16 cellular contexts compared by ENCODE assay signal in the genomic region with DNA sequence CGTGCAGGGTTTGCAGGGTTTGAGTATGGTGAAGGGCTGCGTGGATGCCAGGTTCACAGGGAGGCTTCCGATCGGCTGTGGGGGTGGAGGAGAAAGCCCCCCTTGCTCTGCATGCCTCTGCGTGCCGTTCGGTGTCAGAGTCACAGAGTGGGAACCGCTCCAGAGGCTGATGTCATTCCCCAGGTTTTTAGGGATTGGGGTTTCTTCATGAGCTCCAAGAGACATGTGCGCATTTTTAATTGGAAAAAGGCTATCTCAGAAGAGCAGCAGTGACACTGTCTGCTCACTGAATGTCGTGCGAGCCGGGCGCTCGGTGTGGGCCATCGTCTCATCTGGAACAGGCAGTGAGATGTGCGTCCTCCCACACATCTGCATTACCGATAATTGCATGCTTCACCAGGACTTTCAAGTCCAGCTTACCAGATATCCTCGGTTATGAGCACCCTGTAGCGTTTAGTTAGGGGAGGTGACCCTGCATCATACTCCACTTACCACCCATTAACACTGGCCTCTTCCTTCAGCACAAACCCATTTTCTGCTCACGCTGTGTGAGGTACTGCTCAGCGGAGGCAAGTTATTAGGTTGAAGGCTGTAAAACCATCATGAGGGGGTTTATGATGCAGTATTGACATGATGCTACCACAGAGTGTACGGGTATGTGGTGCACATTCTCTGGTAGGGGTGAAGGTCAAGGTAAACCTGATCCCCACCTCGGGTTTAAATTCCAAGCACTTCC. TPM values are rescaled to one million over a fixed set of nuclear protein-coding genes. Genes with fewer than 3 reads are reported as not detected.
A peak's percentile ranks its signal among the peaks of the same experiment; 100 is the strongest.
DNase-seq lines count a peak whose midpoint lies in the region; ATAC-seq and TF ChIP-seq lines count a peak whose summit lies in the region.
"Had no signal": no experiment of that assay in that cellular context is flagged by ENCODE, and none has a peak within 500 bp of the region (broad histone marks: within the 10 kb centered on the region; RNA-seq: fewer than 3 reads in every experiment).

No MANE protein-coding gene starts in this region.

- H3K4me3 ChIP-seq in PC-3 (ENCODE audit: low read length), result peak overlapping the region; percentile 66; the same call in 1 of the 2 replicates

- no peaks in the 10 kb centered on the region for H3K9me3 ChIP-seq in PC-3 (ENCODE audit: low read length)
- H3K9me3 ChIP-seq: prostate gland had no signal

- H3F3A ChIP-seq in PC-3 (ENCODE audit: low read length, unreplicated experiment), result no peaks in the 10 kb centered on the region

- no TSS peak for BruUV-seq in PC-3 (replicated peaks; lab: Mats Ljungman, UMichigan)

- no peaks in the 10 kb centered on the region for H3K36me3 ChIP-seq in PC-3 (ENCODE audit: low read depth, low read length)
- H3K36me3 ChIP-seq: prostate gland had no signal

- no peak overlapping the region for H2AFZ ChIP-seq in PC-3 (ENCODE audit: low read length)

- DNase-seq in activated T-cell treated with anti-CD3 and anti-CD28 coated beads, Interleukin-2, amount 50 U/mL, for 72 hours, result no peak
- DNase-seq in activated T-cell treated with anti-CD3 and anti-CD28 coated beads, Interleukin-2, amount 50 U/mL, for 4 hours, result no peak
- no peak for DNase-seq in PC-3
- DNase-seq in head of caudate nucleus, result peak in 22 of 42 donors; percentile 22 to 73 (median 46)
- DNase-seq in retina, result peak; percentile 23
- DNase-seq in erythroblast (lab: John Stamatoyannopoulos, UW), result no peak
- DNase-seq in HPDE6-E6E7 (ENCODE audit: extremely low spot score), result no peak
- DNase-seq: activated CD8-positive, alpha-beta memory T cell treated with anti-CD3 and anti-CD28 coated beads for 24 hours; activated naive CD4-positive, alpha-beta T cell treated with anti-CD3 and anti-CD28 coated beads, Interleukin-2, amount 10 ng/mL, durations not matched to agents 7 days and 5 days; DMS 273 treated with DMSO at 0.1 percent for 48 hours; NCI-H1092 treated with DMSO at 0.1 percent for 48 hours had no signal

- H3K36me3 Mint-ChIP-seq in activated T-cell treated with anti-CD3 and anti-CD28 coated beads, Interleukin-2, amount 50 U/mL, for 72 hours (ENCODE audit: insufficient read depth in 2 of 2), result peaks cover 1 to 3% of the 10 kb centered on the region in 2 donors
- peaks cover 3% of the 10 kb centered on the region for H3K36me3 Mint-ChIP-seq in activated T-cell treated with anti-CD3 and anti-CD28 coated beads, Interleukin-2, amount 50 U/mL, for 4 hours (ENCODE audit: insufficient read depth)
- H3K36me3 Mint-ChIP-seq: activated naive CD4-positive, alpha-beta T cell treated with anti-CD3 and anti-CD28 coated beads, Interleukin-2, amount 10 ng/mL, durations not matched to agents 7 days and 5 days; IgD-negative memory B cell; type B pancreatic cell had no signal

- H3K4me1 Mint-ChIP-seq in activated T-cell treated with anti-CD3 and anti-CD28 coated beads, Interleukin-2, amount 50 U/mL, for 72 hours (ENCODE audit: low read depth), result peaks cover 40% of the 10 kb centered on the region
- H3K4me1 Mint-ChIP-seq in activated T-cell treated with anti-CD3 and anti-CD28 coated beads, Interleukin-2, amount 50 U/mL, for 4 hours (ENCODE audit: low read depth), result peaks cover 26% of the 10 kb centered on the region

- CTCF ChIA-PET in PC-3 (lab: Charles Lee), result no interaction called here

- TF ChIP-seq POLR2A in erythroblast (IDR thresholded peaks at IDR 0.05; ENCODE audit: low read length), result no peak

- no peak overlapping the region for H3K27ac ChIP-seq in PC-3 (ENCODE audit: low read length)

- no peak for ATAC-seq in activated T-cell treated with anti-CD3 and anti-CD28 coated beads, Interleukin-2, amount 50 U/mL, for 72 hours (replicated peaks in 1 of 2)
- no peak for ATAC-seq in activated T-cell treated with anti-CD3 and anti-CD28 coated beads, Interleukin-2, amount 50 U/mL, for 4 hours
- ATAC-seq in PC-3, result no peak
- ATAC-seq in GM19397 (IDR thresholded peaks at IDR 0.05; ENCODE audit: unreplicated experiment), result no peak

- no peaks in the 10 kb centered on the region for H3K79me2 ChIP-seq in PC-3 (ENCODE audit: low read length)

- H3K27me3 ChIP-seq in PC-3 (ENCODE audit: low read length), result peaks cover 15% of the 10 kb centered on the region; the same call in 1 of the 2 replicates

- POLR2A ChIA-PET in PC-3 (lab: Charles Lee; ENCODE audit: unreplicated experiment), result no interaction called here

- no peaks in the 10 kb centered on the region for H3K27me3 Mint-ChIP-seq in activated T-cell treated with anti-CD3 and anti-CD28 coated beads, Interleukin-2, amount 50 U/mL, for 72 hours (ENCODE audit: low read depth)
- H3K27me3 Mint-ChIP-seq in activated T-cell treated with anti-CD3 and anti-CD28 coated beads, Interleukin-2, amount 50 U/mL, for 4 hours (ENCODE audit: low read depth), result no peaks in the 10 kb centered on the region

- H3K4me1 ChIP-seq in PC-3 (ENCODE audit: insufficient read depth, low read length), result no peaks in the 10 kb centered on the region
- H3K4me1 ChIP-seq: prostate gland had no signal

- H4K20me1 ChIP-seq in PC-3 (ENCODE audit: low read length), result no peaks in the 10 kb centered on the region

- peak overlapping the region; percentile 86 to 98 for H3K4me3 Mint-ChIP-seq in activated T-cell treated with anti-CD3 and anti-CD28 coated beads, Interleukin-2, amount 50 U/mL, for 72 hours
- H3K4me3 Mint-ChIP-seq in activated T-cell treated with anti-CD3 and anti-CD28 coated beads, Interleukin-2, amount 50 U/mL, for 4 hours, result no peak overlapping the region

- no peak for TF ChIP-seq CTCF in PC-3 (conservative IDR thresholded peaks at IDR 0.05; ENCODE audit: low read depth, low read length)

- H3K27ac Mint-ChIP-seq in activated T-cell treated with anti-CD3 and anti-CD28 coated beads, Interleukin-2, amount 50 U/mL, for 72 hours, result no peak overlapping the region
- H3K27ac Mint-ChIP-seq: activated naive CD4-positive, alpha-beta T cell treated with anti-CD3 and anti-CD28 coated beads, Interleukin-2, amount 10 ng/mL, durations not matched to agents 7 days and 5 days; memory B cell had no signal

- no peaks in the 10 kb centered on the region for H3K9me2 ChIP-seq in PC-3 (replicated peaks; ENCODE audit: low read length)

- peaks cover 2 to 3% of the 10 kb centered on the region in 2 donors for H3K9me3 Mint-ChIP-seq in activated T-cell treated with anti-CD3 and anti-CD28 coated beads, Interleukin-2, amount 50 U/mL, for 72 hours
- H3K9me3 Mint-ChIP-seq in activated T-cell treated with anti-CD3 and anti-CD28 coated beads, Interleukin-2, amount 50 U/mL, for 4 hours, result no peaks in the 10 kb centered on the region
- H3K9me3 Mint-ChIP-seq: activated naive CD4-positive, alpha-beta T cell treated with anti-CD3 and anti-CD28 coated beads, Interleukin-2, amount 10 ng/mL, durations not matched to agents 7 days and 5 days; type B pancreatic cell had no signal

- intact Hi-C loops in PC-3 (cut with micrococcal nuclease) (no loop called here), head of caudate nucleus (cut with DNase I) (no loop called here)

- no peak overlapping the region for H3K9ac ChIP-seq in PC-3 (ENCODE audit: low read length)

- peak overlapping the region; percentile 84 for H3K4me2 ChIP-seq in PC-3 (ENCODE audit: low read length)

RNA-seq across cellular contexts. Expression of a gene that starts 1.7 kb away (rescaled TPM):
- total RNA-seq in activated T-cell treated with anti-CD3 and anti-CD28 coated beads, Interleukin-2, amount 50 U/mL, for 72 hours, result 10 to 100 TPM in 1 of 2 donors, 1 to 10 TPM in 1; 9.6 to 11.8 TPM
- total RNA-seq in activated T-cell treated with anti-CD3 and anti-CD28 coated beads, Interleukin-2, amount 50 U/mL, for 4 hours, result 1 to 10 TPM; 8.6 to 9.3 (median 8.9) TPM
- 5.9 and 11.6 TPM in 2 replicates for total RNA-seq in PC-3 (2014; rRNA removed)

Comparison
In these comparisons a context has a peak if more than half of its experiments do, and no peak if none do; other contexts are left out.
1. DNase-seq: peak in head of caudate nucleus (22 of 42) and retina (single experiment); none in activated T-cell treated with anti-CD3 and anti-CD28 coated beads, Interleukin-2, amount 50 U/mL, for 72 hours (0 of 2), activated T-cell treated with anti-CD3 and anti-CD28 coated beads, Interleukin-2, amount 50 U/mL, for 4 hours (single experiment), PC-3 (single experiment), erythroblast (0 of 2) and HPDE6-E6E7 (single experiment).